ENCODE assay signal across 26 cellular contexts in genomic region chr11:64698427-64698826, GRCh38. TPM values are rescaled to one million over a fixed set of nuclear protein-coding genes. Genes with fewer than 3 reads are reported as not detected.
DNase-seq lines count a peak whose midpoint lies in the region; ATAC-seq and TF ChIP-seq lines count a peak whose summit lies in the region.
"Had no signal": no experiment of that assay in that cellular context is flagged by ENCODE, and none has a peak within 500 bp of the region (broad histone marks: within the 10 kb centered on the region; RNA-seq: fewer than 3 reads in every experiment).

No MANE protein-coding gene starts in this region.

- no peaks in the 10 kb centered on the region for H3K79me2 ChIP-seq in osteoblast (ENCODE audit: insufficient read depth, low read length)

- no peaks in the 10 kb centered on the region for H3K36me3 Mint-ChIP-seq in chondrocyte (ENCODE audit: low read depth)
- H3K36me3 Mint-ChIP-seq: CD14-positive monocyte; CD4-positive, CD25-positive, alpha-beta regulatory T cell; CD8-positive, alpha-beta T cell had no signal

- no peaks in the 10 kb centered on the region for H4K20me1 ChIP-seq in osteoblast (ENCODE audit: insufficient read depth, low read length)
- H4K20me1 ChIP-seq: BLaER1 had no signal

- H3K4me3 ChIP-seq in osteoblast (ENCODE audit: insufficient read depth, low read length) (no peak overlapping the region), spleen (no peak overlapping the region), upper lobe of right lung (no peak overlapping the region), SJCRH30 (no peak overlapping the region)
- H3K4me3 ChIP-seq: BLaER1 had no signal

- no peaks in the 10 kb centered on the region for H3K36me3 ChIP-seq in osteoblast (ENCODE audit: insufficient read depth, low read length)
- no peaks in the 10 kb centered on the region for H3K36me3 ChIP-seq in spleen
- H3K36me3 ChIP-seq in upper lobe of right lung, result no peaks in the 10 kb centered on the region
- H3K36me3 ChIP-seq in SJCRH30, result no peaks in the 10 kb centered on the region
- H3K36me3 ChIP-seq: BE2C, BLaER1 had no signal

- ATAC-seq in upper lobe of right lung, result no peak
- ATAC-seq: CD8-positive, alpha-beta T cell had no signal

- H3K27me3 Mint-ChIP-seq in chondrocyte (ENCODE audit: low read depth), result peaks cover 57% of the 10 kb centered on the region

- TF ChIP-seq CTCF in chondrocyte (IDR thresholded peaks at IDR 0.05), result no peak
- no peak for TF ChIP-seq CTCF in osteoblast (IDR thresholded peaks at IDR 0.05; ENCODE audit: extremely low read depth, low read depth, low read length)
- TF ChIP-seq CTCF in spleen (IDR thresholded peaks at IDR 0.05 in 8 of 11, conservative IDR thresholded peaks at IDR 0.05 in 3 of 11), result no peak
- TF ChIP-seq CTCF in upper lobe of right lung (IDR thresholded peaks at IDR 0.05), result no peak
- no peak for TF ChIP-seq CTCF in GM13976 (IDR thresholded peaks at IDR 0.05; ENCODE audit: borderline replicate concordance, control extremely low read depth, extremely low read depth, insufficient read depth, missing control alignments)

- no peak overlapping the region for H3K27ac Mint-ChIP-seq in chondrocyte (ENCODE audit: unreplicated experiment)
- H3K27ac Mint-ChIP-seq: CD14-positive monocyte; CD8-positive, alpha-beta T cell had no signal

- H3K4me1 ChIP-seq in osteoblast (ENCODE audit: insufficient read depth, low read length) (no peaks in the 10 kb centered on the region), spleen (peaks cover 0 to 9% (median 2%) of the 10 kb centered on the region in 6 donors), upper lobe of right lung (no peaks in the 10 kb centered on the region), SJCRH30 (peaks cover 10% of the 10 kb centered on the region)
- H3K4me1 ChIP-seq: Caco-2 had no signal

- DNase-seq in chondrocyte (ENCODE audit: low spot score) (peak; percentile 46), osteoblast (ENCODE audit: insufficient read length, low spot score, missing footprints) (peak; percentile 54), spleen (peak; percentile 58), upper lobe of right lung (peak; percentile 19), GM13976 (ENCODE audit: low spot score) (no peak), NCI-H1694 treated with DMSO at 0.1 percent for 48 hours (lab: John Stamatoyannopoulos, UW) (no peak), EL (no peak), SJCRH30 (no peak)
- DNase-seq: 8988T; ACHN; BE2C; C1 segment of cervical spinal cord; Caco-2; Calu3; CD4-positive, CD25-positive, alpha-beta regulatory T cell; CD8-positive, alpha-beta T cell; DMS 273 treated with DMSO at 0.1 percent for 48 hours; DMS153; DMS53; DMS79; DND-41; GF-D8 had no signal

- no peak overlapping the region for H3K4me2 ChIP-seq in osteoblast (ENCODE audit: insufficient read depth, low read length)
- H3K4me2 ChIP-seq: BLaER1 had no signal

- in situ Hi-C loops in GM13976 (cut with MboI; ENCODE audit: low sequenced_read_pairs, unreplicated experiment), result no loop called here

- no peak overlapping the region for H3K4me3 Mint-ChIP-seq in chondrocyte (ENCODE audit: unreplicated experiment)
- H3K4me3 Mint-ChIP-seq: CD14-positive monocyte; CD4-positive, CD25-positive, alpha-beta regulatory T cell; CD8-positive, alpha-beta T cell had no signal

- no peak for TF ChIP-seq POLR2A in spleen (IDR thresholded peaks at IDR 0.05)

- no peaks in the 10 kb centered on the region for H3K9me3 Mint-ChIP-seq in chondrocyte (ENCODE audit: low read depth)
- H3K9me3 Mint-ChIP-seq: CD8-positive, alpha-beta T cell had no signal

- H3K27ac ChIP-seq in osteoblast (ENCODE audit: low read depth, low read length), result no peak overlapping the region
- H3K27ac ChIP-seq in spleen, result no peak overlapping the region
- H3K27ac ChIP-seq in upper lobe of right lung, result no peak overlapping the region
- no peak overlapping the region for H3K27ac ChIP-seq in SJCRH30
- H3K27ac ChIP-seq: BLaER1 had no signal

- 80 to 91% (median 89%) methylated on average over 1 of the region's 1 CpG for WGBS in spleen, 5 donors

- H2AFZ ChIP-seq in osteoblast (ENCODE audit: low read length), result no peak overlapping the region

- H3K4me1 Mint-ChIP-seq in chondrocyte (ENCODE audit: low read depth), result no peaks in the 10 kb centered on the region

- peaks cover 48% of the 10 kb centered on the region for H3K27me3 ChIP-seq in osteoblast (ENCODE audit: insufficient read depth, low read length)
- peaks cover 0 to 31% (median 0%) of the 10 kb centered on the region in 7 donors for H3K27me3 ChIP-seq in spleen (replicated peaks in 1 of 7)
- H3K27me3 ChIP-seq in upper lobe of right lung, result peaks cover 25% of the 10 kb centered on the region
- H3K27me3 ChIP-seq in SJCRH30, result peaks cover 3% of the 10 kb centered on the region; the same call in 1 of the 2 replicates
- H3K27me3 ChIP-seq: BE2C, BLaER1 had no signal

- H3K9me3 ChIP-seq in osteoblast (ENCODE audit: low read depth, low read length) (no peaks in the 10 kb centered on the region), spleen (no peaks in the 10 kb centered on the region), upper lobe of right lung (no peaks in the 10 kb centered on the region), SJCRH30 (replicated peaks) (no peaks in the 10 kb centered on the region)
- H3K9me3 ChIP-seq: BE2C, BLaER1, Caco-2 had no signal

- intact Hi-C loops in spleen (cut with DNase I; ENCODE audit: low total_unique reads), result no loop called here
- intact Hi-C loops in upper lobe of right lung (cut with DNase I), result no loop called here

RNA-seq across cellular contexts. Expression of gene NRXN2, which starts 24.6 kb away (rescaled TPM):
- 1.1 to 3.0 TPM (median 1.8 TPM) in 3 replicates for total RNA-seq in chondrocyte
- total RNA-seq in osteoblast, result 62.5 and 90.1 TPM in 2 replicates
- total RNA-seq in spleen, result 10 to 100 TPM in 1 of 7 donors, 1 to 10 TPM in 6; 2.2 to 12.9 (median 3.3) TPM
- polyA plus RNA-seq in spleen, result 1 to 10 TPM in 1 of 3 donors, under 1 TPM in 2; 0.59 to 1.4 (median 0.61) TPM
- 0.72 TPM for total RNA-seq in upper lobe of right lung
- total RNA-seq in SJCRH30 (2014; rRNA removed; shearing (Covaris generic)), result 0.08 and 0.51 TPM in 2 replicates
- total RNA-seq: Calu3 had no signal
- polyA plus RNA-seq: AG04450; CD14-positive monocyte; CD4-positive, CD25-positive, alpha-beta regulatory T cell had no signal

RNA-seq across cellular contexts. Expression of gene RASGRP2, which starts 45.5 kb away (rescaled TPM):
- total RNA-seq in chondrocyte, result 4.7 to 11.4 TPM (median 10.1 TPM) in 3 replicates
- 0.29 TPM in 1 of 2 replicates, not detected in the other for total RNA-seq in osteoblast
- 100 to 1,000 TPM; 148 to 242 (median 206) TPM for total RNA-seq in spleen
- 100 to 1,000 TPM; 216 to 283 (median 252) TPM for polyA plus RNA-seq in spleen
- 27.6 TPM for total RNA-seq in upper lobe of right lung
- 0.42 and 0.46 TPM in 2 replicates for total RNA-seq in SJCRH30 (2014; rRNA removed; shearing (Covaris generic))
- total RNA-seq: Calu3, Daoy had no signal

Comparison
In these comparisons a context has a peak if more than half of its experiments do, and no peak if none do; other contexts are left out.
1. DNase-seq: peak in chondrocyte (single experiment), osteoblast (single experiment), spleen (single experiment) and upper lobe of right lung (single experiment); none in GM13976 (single experiment), NCI-H1694 treated with DMSO at 0.1 percent for 48 hours (single experiment), EL (single experiment) and SJCRH30 (0 of 2).